In the genomic region with DNA sequence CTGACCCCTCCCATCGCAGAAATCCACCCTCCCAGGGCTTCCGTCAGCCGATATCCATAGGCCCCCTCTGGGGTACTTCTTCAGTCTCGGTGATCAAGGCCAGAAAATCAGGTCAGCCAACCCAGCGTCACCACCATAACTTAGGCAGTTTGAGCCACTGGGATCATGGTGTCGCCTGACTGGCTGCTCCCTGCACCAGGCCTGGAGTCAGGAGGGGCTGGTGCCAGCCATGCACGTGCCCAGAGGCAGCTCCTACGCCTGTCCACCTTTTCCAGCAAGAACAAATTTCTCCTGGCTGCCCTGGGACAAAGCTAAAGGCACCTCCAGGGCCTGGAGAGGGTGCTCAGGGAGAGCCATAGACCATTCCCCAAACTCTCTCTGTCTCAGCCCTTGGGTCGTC, we compare ENCODE assay signal across 21 cellular contexts. TPM values are rescaled to one million over a fixed set of nuclear protein-coding genes. Genes with fewer than 3 reads are reported as not detected.
"Had no signal": no experiment of that assay in that cellular context is flagged by ENCODE, and none has a peak within 500 bp of the region (broad histone marks: within the 10 kb centered on the region; RNA-seq: fewer than 3 reads in every experiment).

No MANE protein-coding gene starts in this region.

- H3K27ac ChIP-seq: esophagus squamous epithelium, ovary, sigmoid colon, testis, upper lobe of left lung had no signal

- H3K4me1 ChIP-seq: testis, upper lobe of left lung had no signal

- H3K27ac Mint-ChIP-seq: activated CD8-positive, alpha-beta T cell treated with anti-CD3 and anti-CD28 coated beads for 36 hours; T-helper 1 cell treated with Interleukin-12 subunit alpha and Interleukin-12 subunit beta and Interleukin-4 antibody, amounts not matched to agents 30 μg/mL and 1 μg/mL, for 36 hours; WTC11 had no signal

- H3K27me3 ChIP-seq: esophagus squamous epithelium, ovary, sigmoid colon, spleen, stomach, testis, upper lobe of left lung had no signal

- H3K9me3 ChIP-seq: esophagus squamous epithelium, ovary, sigmoid colon, spleen, stomach, testis, upper lobe of left lung had no signal

- H3K4me3 ChIP-seq: esophagus squamous epithelium, ovary, sigmoid colon, spleen, stomach, testis, upper lobe of left lung had no signal

- H3K36me3 Mint-ChIP-seq: WTC11 had no signal

- H3K27me3 Mint-ChIP-seq: activated CD8-positive, alpha-beta T cell treated with anti-CD3 and anti-CD28 coated beads for 36 hours had no signal

- H3K4me3 Mint-ChIP-seq: activated CD8-positive, alpha-beta T cell treated with anti-CD3 and anti-CD28 coated beads for 36 hours; activated T-cell treated with anti-CD3 and anti-CD28 coated beads, Interleukin-2, amount 50 U/mL, for 4 hours; nephron; T-helper 1 cell treated with Interleukin-12 subunit alpha and Interleukin-12 subunit beta and Interleukin-4 antibody, amounts not matched to agents 30 μg/mL and 1 μg/mL, for 36 hours; WTC11 had no signal

- ATAC-seq: activated CD8-positive, alpha-beta T cell treated with anti-CD3 and anti-CD28 coated beads for 36 hours; activated T-cell treated with anti-CD3 and anti-CD28 coated beads, Interleukin-2, amount 50 U/mL, for 4 hours; left ventricle myocardium superior; WTC11 had no signal

- FAIRE-seq: astrocyte, endometrium had no signal

- H3K9me3 Mint-ChIP-seq: activated CD8-positive, alpha-beta T cell treated with anti-CD3 and anti-CD28 coated beads for 36 hours; activated T-cell treated with anti-CD3 and anti-CD28 coated beads, Interleukin-2, amount 50 U/mL, for 4 hours; nephron; T-helper 1 cell treated with Interleukin-12 subunit alpha and Interleukin-12 subunit beta and Interleukin-4 antibody, amounts not matched to agents 30 μg/mL and 1 μg/mL, for 36 hours; WTC11 had no signal

- H3K36me3 ChIP-seq: ovary had no signal

- DNase-seq: activated CD4-positive, alpha-beta T cell treated with anti-CD3 and anti-CD28 coated beads for 48 hours; activated CD8-positive, alpha-beta T cell treated with anti-CD3 and anti-CD28 coated beads for 36 hours; activated effector memory CD4-positive, alpha-beta T cell treated with Interleukin-2 at 50 U/mL for 16 hours; activated naive CD4-positive, alpha-beta T cell treated with anti-CD3 and anti-CD28 coated beads, Interleukin-2, amount 50 U/mL, for 16 hours; activated T-cell treated with anti-CD3 and anti-CD28 coated beads, Interleukin-2, amount 50 U/mL, for 4 hours; esophagus squamous epithelium; glutamatergic neuron; hypothalamus; left ventricle myocardium superior; ovary; sigmoid colon; spleen; stomach; testis; upper lobe of left lung had no signal

RNA-seq across cellular contexts. Expression of a gene that starts 4.8 kb away (rescaled TPM):
- total RNA-seq: activated CD8-positive, alpha-beta T cell treated with anti-CD3 and anti-CD28 coated beads for 36 hours; astrocyte; esophagus squamous epithelium; kidney epithelial cell; left ventricle myocardium superior; sigmoid colon; stomach had no signal
- polyA plus RNA-seq: ovary had no signal

RNA-seq across cellular contexts. Expression of a gene that starts 23.1 kb away (rescaled TPM):
- total RNA-seq: activated CD8-positive, alpha-beta T cell treated with anti-CD3 and anti-CD28 coated beads for 36 hours; astrocyte; esophagus squamous epithelium; kidney epithelial cell; left ventricle myocardium superior; sigmoid colon had no signal
- polyA plus RNA-seq: sigmoid colon had no signal

RNA-seq across cellular contexts. Expression of a gene that starts 42.4 kb away (rescaled TPM):
- total RNA-seq: activated CD8-positive, alpha-beta T cell treated with anti-CD3 and anti-CD28 coated beads for 36 hours; astrocyte; esophagus squamous epithelium; kidney epithelial cell; left ventricle myocardium superior; sigmoid colon; spleen; stomach; WTC11 had no signal
- polyA plus RNA-seq: ovary, sigmoid colon, stomach had no signal
